In genomic region chr12:24839268-24839791, GRCh38 we compare ENCODE assay signal across 9 cellular contexts.
DNase-seq lines count a peak whose midpoint lies in the region; ATAC-seq and TF ChIP-seq lines count a peak whose summit lies in the region.
"Had no signal": no experiment of that assay in that cellular context is flagged by ENCODE, and none has a peak within 500 bp of the region (broad histone marks: within the 10 kb centered on the region; RNA-seq: fewer than 3 reads in every experiment).

No MANE protein-coding gene starts in this region.

- H3K23ac ChIP-seq in IMR-90 (ENCODE audit: low read depth, low read length), result no peak overlapping the region

- H4K20me1 ChIP-seq in IMR-90 (ENCODE audit: insufficient read depth, low read length), result peaks cover 22% of the 10 kb centered on the region; the same call in 1 of the 2 replicates

- no peak overlapping the region for H3K4me3 ChIP-seq in IMR-90 (ENCODE audit: insufficient read depth, low read depth, low read length)

- TF ChIP-seq RAD21 in IMR-90 (IDR thresholded peaks at IDR 0.05; ENCODE audit: low read length), result no peak

- H3K27me3 ChIP-seq in IMR-90 (ENCODE audit: control insufficient read depth, insufficient read depth, low read length), result no peaks in the 10 kb centered on the region

- H3K14ac ChIP-seq in IMR-90 (replicated peaks; ENCODE audit: low read depth, low read length), result peak overlapping the region; percentile 56; the same call in 1 of the 2 replicates

- intact Hi-C loops in IMR-90 (cut with micrococcal nuclease), result no loop called here

- H3K9me3 Mint-ChIP-seq in central memory CD8-positive, alpha-beta T cell, result no peaks in the 10 kb centered on the region
- no peaks in the 10 kb centered on the region for H3K9me3 Mint-ChIP-seq in stimulated activated naive CD8-positive, alpha-beta T cell treated with anti-CD3 and anti-CD28 coated beads, Interleukin-15, Interleukin-2, amounts not matched to agents 100 ng/mL and 50 ng/mL, for 24 hours
- H3K9me3 Mint-ChIP-seq: dendritic cell treated with granulocyte-macrophage colony-stimulating factor and Interleukin-4, amounts not matched to agents 40 ng/mL and 50 ng/mL, for 4 days had no signal

- H4K8ac ChIP-seq in IMR-90 (ENCODE audit: low read depth in 2 of 2, low read length in 2 of 2), result no peak overlapping the region

- no peak overlapping the region for H2BK5ac ChIP-seq in IMR-90 (ENCODE audit: low read depth, low read length, poor library complexity, severe bottlenecking)

- H3K18ac ChIP-seq in IMR-90 (ENCODE audit: low read depth, low read length), result peak overlapping the region; percentile 69

- peaks cover 12% of the 10 kb centered on the region for H3K4me1 ChIP-seq in IMR-90 (ENCODE audit: control insufficient read depth, insufficient read depth, low read length)

- no TSS peak for BruUV-seq in IMR-90 (replicated peaks; lab: Mats Ljungman, UMichigan)

- peaks cover 19% of the 10 kb centered on the region for H3K4me1 Mint-ChIP-seq in central memory CD8-positive, alpha-beta T cell
- peaks cover 45% of the 10 kb centered on the region for H3K4me1 Mint-ChIP-seq in stimulated activated naive CD8-positive, alpha-beta T cell treated with anti-CD3 and anti-CD28 coated beads, Interleukin-15, Interleukin-2, amounts not matched to agents 100 ng/mL and 50 ng/mL, for 24 hours (ENCODE audit: low read depth)

- no peak overlapping the region for H3K4me2 ChIP-seq in IMR-90 (ENCODE audit: low read depth, low read length)

- DNase-seq in Daoy (ENCODE audit: low read depth), result peak; percentile 55
- no peak for DNase-seq in IMR-90
- no peak for DNase-seq in central memory CD8-positive, alpha-beta T cell (ENCODE audit: low spot score in 2 of 2)
- DNase-seq in GM19238 (ENCODE audit: insufficient read length, low spot score), result no peak
- no peak for DNase-seq in NCI-H774 (lab: John Stamatoyannopoulos, UW)
- no peak for DNase-seq in NCI-H526 treated with DMSO at 0.1 percent for 48 hours (lab: John Stamatoyannopoulos, UW)

- H2AK9ac ChIP-seq in IMR-90 (replicated peaks; ENCODE audit: low read depth, low read length, poor library complexity), result no peak overlapping the region

- H2BK20ac ChIP-seq in IMR-90 (ENCODE audit: low read depth, low read length), result no peak overlapping the region

- H3K56ac ChIP-seq in IMR-90 (ENCODE audit: extremely low read depth, insufficient read depth, low read length), result no peak overlapping the region

- no peak for TF ChIP-seq POLR2A in IMR-90 (IDR thresholded peaks at IDR 0.05; ENCODE audit: low read depth, low read length)

- peaks cover 21 to 46% of the 10 kb centered on the region in 2 experiments; a peak in 3 of 4 replicates for H3K79me1 ChIP-seq in IMR-90 (ENCODE audit: low read depth in 1 of 2, low read length in 2 of 2)

- H2AK5ac ChIP-seq in IMR-90 (ENCODE audit: low read depth, low read length), result 0 out of 2 replicates have a peak overlapping the region, but pooled peaks have one; percentile 48

- H4K91ac ChIP-seq in IMR-90 (ENCODE audit: insufficient read depth, low read depth, low read length), result no peak overlapping the region

- H3K9ac ChIP-seq in IMR-90 (ENCODE audit: low read depth, low read length), result no peak overlapping the region

- H2BK120ac ChIP-seq in IMR-90 (ENCODE audit: low read depth, low read length), result no peak overlapping the region

- 94% methylated on average over 9 of the region's 13 CpGs; no CpG with 5 or more reads in 1 of the 2 experiments for WGBS in IMR-90 (ENCODE audit: extremely low coverage in 2 of 2, insufficient read length in 1 of 2), 2 experiments

- H3K9me1 ChIP-seq in IMR-90 (ENCODE audit: insufficient read depth, low read length), result peaks cover 13% of the 10 kb centered on the region

- peaks cover 39% of the 10 kb centered on the region for H3K27me3 Mint-ChIP-seq in central memory CD8-positive, alpha-beta T cell
- peaks cover 3% of the 10 kb centered on the region for H3K27me3 Mint-ChIP-seq in stimulated activated naive CD8-positive, alpha-beta T cell treated with anti-CD3 and anti-CD28 coated beads, Interleukin-15, Interleukin-2, amounts not matched to agents 100 ng/mL and 50 ng/mL, for 24 hours
- H3K27me3 Mint-ChIP-seq: dendritic cell treated with granulocyte-macrophage colony-stimulating factor and Interleukin-4, amounts not matched to agents 40 ng/mL and 50 ng/mL, for 4 days had no signal

- TF ChIP-seq CTCF in IMR-90 (conservative IDR thresholded peaks at IDR 0.05; ENCODE audit: low read depth, low read length), result no peak

- dilution Hi-C loops in IMR-90 (cut with HindIII; ENCODE audit: low sequenced_read_pairs, unreplicated experiment), result no loop called here

- CTCF ChIA-PET in IMR-90 (lab: Yijun Ruan, JAX), result interaction anchor here (0.8 to 1.0 kb wide), 2 partner anchors 13 to 150 kb away, joined by 3 read pairs; no protein-coding TSS in a partner anchor

- in situ Hi-C loops in IMR-90 (cut with MboI; ENCODE audit: low sequenced_read_pairs), result no loop called here

- no peak overlapping the region for H2BK15ac ChIP-seq in IMR-90 (ENCODE audit: low read depth, low read length)

- ATAC-seq in GM21423 (IDR thresholded peaks at IDR 0.05; ENCODE audit: unreplicated experiment) (peak; percentile 83), IMR-90 (ENCODE audit: low read depth) (no peak)
- ATAC-seq in central memory CD8-positive, alpha-beta T cell (replicated peaks; ENCODE audit: extremely low read depth, poor library complexity, severe bottlenecking), result peak; percentile 67

- H3K4ac ChIP-seq in IMR-90 (ENCODE audit: low read depth, low read length), result peak overlapping the region; percentile 44; the same call in 1 of the 2 replicates

- H3K36me3 Mint-ChIP-seq in central memory CD8-positive, alpha-beta T cell (ENCODE audit: insufficient read depth), result no peaks in the 10 kb centered on the region
- H3K36me3 Mint-ChIP-seq in stimulated activated naive CD8-positive, alpha-beta T cell treated with anti-CD3 and anti-CD28 coated beads, Interleukin-15, Interleukin-2, amounts not matched to agents 100 ng/mL and 50 ng/mL, for 24 hours (ENCODE audit: low read depth), result peaks cover 36% of the 10 kb centered on the region

- POLR2A ChIA-PET in IMR-90 (lab: Charles Lee; ENCODE audit: unreplicated experiment), result no interaction called here

- H3K27ac Mint-ChIP-seq in central memory CD8-positive, alpha-beta T cell (ENCODE audit: low read depth), result peak overlapping the region; percentile 7
- peak overlapping the region; percentile 96 for H3K27ac Mint-ChIP-seq in stimulated activated naive CD8-positive, alpha-beta T cell treated with anti-CD3 and anti-CD28 coated beads, Interleukin-15, Interleukin-2, amounts not matched to agents 100 ng/mL and 50 ng/mL, for 24 hours
- H3K27ac Mint-ChIP-seq: dendritic cell treated with granulocyte-macrophage colony-stimulating factor and Interleukin-4, amounts not matched to agents 40 ng/mL and 50 ng/mL, for 4 days had no signal

- peaks cover 15% of the 10 kb centered on the region for H3K36me3 ChIP-seq in IMR-90 (ENCODE audit: control insufficient read depth, insufficient read depth, low read length)

- H3K27ac ChIP-seq in IMR-90 (ENCODE audit: insufficient read depth, low read length), result peak overlapping the region; percentile 42; the same call in 1 of the 2 replicates

- no peaks in the 10 kb centered on the region for H3K9me3 ChIP-seq in IMR-90 (ENCODE audit: control insufficient read depth, insufficient read depth, low read length)

- H4K5ac ChIP-seq in IMR-90 (ENCODE audit: low read depth, low read length), result peak overlapping the region; percentile 30; the same call in 1 of the 2 replicates

- peak overlapping the region; percentile 16 for H3K4me3 Mint-ChIP-seq in central memory CD8-positive, alpha-beta T cell
- H3K4me3 Mint-ChIP-seq in stimulated activated naive CD8-positive, alpha-beta T cell treated with anti-CD3 and anti-CD28 coated beads, Interleukin-15, Interleukin-2, amounts not matched to agents 100 ng/mL and 50 ng/mL, for 24 hours, result peak overlapping the region; percentile 56
- H3K4me3 Mint-ChIP-seq: dendritic cell treated with granulocyte-macrophage colony-stimulating factor and Interleukin-4, amounts not matched to agents 40 ng/mL and 50 ng/mL, for 4 days had no signal

- no peak overlapping the region for H2AFZ ChIP-seq in IMR-90 (replicated peaks; ENCODE audit: low read length, poor library complexity)

TF ChIP-seq in IMR-90, 13 proteins besides CTCF, POLR2A, EP300 and RAD21:
- no peak for TF ChIP-seq USF2 (IDR thresholded peaks at IDR 0.05; ENCODE audit: low read depth, low read length)
- no peak for TF ChIP-seq ELK1 (IDR thresholded peaks at IDR 0.05; ENCODE audit: borderline replicate concordance, low read depth, low read length)
- no peak for TF ChIP-seq SMC3 (IDR thresholded peaks at IDR 0.05; ENCODE audit: low read depth, low read length)
